ENCODE assay signal across 17 cellular contexts in genomic region chr7:81659697-81660395, GRCh38.
"Had no signal": no experiment of that assay in that cellular context is flagged by ENCODE, and none has a peak within 500 bp of the region (broad histone marks: within the 10 kb centered on the region; RNA-seq: fewer than 3 reads in every experiment).

No MANE protein-coding gene starts in this region.

- H3K36me3 Mint-ChIP-seq: activated CD8-positive, alpha-beta memory T cell treated with anti-CD3 and anti-CD28 coated beads, Interleukin-2, amount 10 ng/mL, durations not matched to agents 7 days and 5 days; immature natural killer cell had no signal

- H3K27ac Mint-ChIP-seq: activated CD4-positive, alpha-beta T cell treated with anti-CD3 and anti-CD28 coated beads for 36 hours; activated CD8-positive, alpha-beta memory T cell treated with anti-CD3 and anti-CD28 coated beads, Interleukin-2, amount 10 ng/mL, durations not matched to agents 7 days and 5 days; activated naive CD4-positive, alpha-beta T cell treated with anti-CD3 and anti-CD28 coated beads for 36 hours; activated T-helper 17 cell treated with anti-CD3 and anti-CD28 coated beads, Interleukin-2, amount 50 U/mL, for 72 hours; dendritic cell treated with granulocyte-macrophage colony-stimulating factor and Interleukin-4, amounts not matched to agents 40 ng/mL and 50 ng/mL, for 4 days; immature natural killer cell; nephron progenitor cell had no signal

- H3K4me1 Mint-ChIP-seq: activated CD4-positive, alpha-beta T cell treated with anti-CD3 and anti-CD28 coated beads for 36 hours; activated CD8-positive, alpha-beta memory T cell treated with anti-CD3 and anti-CD28 coated beads, Interleukin-2, amount 10 ng/mL, durations not matched to agents 7 days and 5 days; activated T-helper 17 cell treated with anti-CD3 and anti-CD28 coated beads, Interleukin-2, amount 50 U/mL, for 72 hours; immature natural killer cell had no signal

- DNase-seq: activated CD4-positive, alpha-beta T cell treated with anti-CD3 and anti-CD28 coated beads for 36 hours; activated CD4-positive, alpha-beta T cell treated with anti-CD3 and anti-CD28 coated beads, Interleukin-2, amount 50 U/mL, for 48 hours; activated CD8-positive, alpha-beta memory T cell treated with anti-CD3 and anti-CD28 coated beads, Interleukin-2, amount 10 ng/mL, durations not matched to agents 7 days and 5 days; activated naive CD4-positive, alpha-beta T cell treated with anti-CD3 and anti-CD28 coated beads for 36 hours; aorta; cerebellar nuclear complex; effector CD8-positive, alpha-beta T cell; immature natural killer cell; midbrain; nephron progenitor cell; right lobe of liver; stimulated activated CD4-positive, alpha-beta T cell treated with anti-CD3 and anti-CD28 coated beads, Interleukin-4, amount 100 ng/mL, for 1 hour; testis; upper lobe of left lung had no signal

- H3K27me3 Mint-ChIP-seq: activated CD4-positive, alpha-beta T cell treated with anti-CD3 and anti-CD28 coated beads for 36 hours; activated CD8-positive, alpha-beta memory T cell treated with anti-CD3 and anti-CD28 coated beads, Interleukin-2, amount 10 ng/mL, durations not matched to agents 7 days and 5 days; activated T-helper 17 cell treated with anti-CD3 and anti-CD28 coated beads, Interleukin-2, amount 50 U/mL, for 72 hours; dendritic cell treated with granulocyte-macrophage colony-stimulating factor and Interleukin-4, amounts not matched to agents 40 ng/mL and 50 ng/mL, for 4 days had no signal

- ATAC-seq: activated CD4-positive, alpha-beta T cell treated with anti-CD3 and anti-CD28 coated beads for 36 hours; activated CD8-positive, alpha-beta memory T cell treated with anti-CD3 and anti-CD28 coated beads, Interleukin-2, amount 10 ng/mL, durations not matched to agents 7 days and 5 days; activated T-helper 17 cell treated with anti-CD3 and anti-CD28 coated beads, Interleukin-2, amount 50 U/mL, for 72 hours; left lobe of liver had no signal

- H3K4me3 Mint-ChIP-seq: activated CD4-positive, alpha-beta T cell treated with anti-CD3 and anti-CD28 coated beads for 36 hours; activated CD8-positive, alpha-beta memory T cell treated with anti-CD3 and anti-CD28 coated beads, Interleukin-2, amount 10 ng/mL, durations not matched to agents 7 days and 5 days; activated naive CD4-positive, alpha-beta T cell treated with anti-CD3 and anti-CD28 coated beads for 36 hours; activated T-helper 17 cell treated with anti-CD3 and anti-CD28 coated beads, Interleukin-2, amount 50 U/mL, for 72 hours; dendritic cell treated with granulocyte-macrophage colony-stimulating factor and Interleukin-4, amounts not matched to agents 40 ng/mL and 50 ng/mL, for 4 days; immature natural killer cell; nephron progenitor cell had no signal
